12 cellular contexts compared by ENCODE assay signal in the genomic region with DNA sequence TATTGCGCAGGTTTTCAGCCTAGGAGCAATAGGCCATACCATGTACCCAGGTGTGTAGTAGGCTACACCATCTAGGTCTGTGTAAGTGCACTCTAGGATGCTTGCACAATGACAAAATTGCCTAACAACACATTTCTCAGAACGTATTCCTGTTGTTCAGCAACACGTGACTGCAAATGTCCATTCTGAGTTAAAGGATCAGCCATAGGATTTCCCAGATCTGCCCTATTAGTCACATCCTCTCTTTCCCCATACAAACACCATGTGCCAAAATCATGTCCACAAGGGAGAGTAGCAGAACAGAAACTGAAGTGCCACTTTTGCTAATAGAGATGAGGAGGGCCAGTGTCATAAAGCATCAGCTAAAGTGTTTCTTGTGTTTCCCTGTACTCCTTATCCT. TPM values are rescaled to one million over a fixed set of nuclear protein-coding genes. Genes with fewer than 3 reads are reported as not detected.
A peak's percentile ranks its signal among the peaks of the same experiment; 100 is the strongest.
DNase-seq lines count a peak whose midpoint lies in the region; ATAC-seq and TF ChIP-seq lines count a peak whose summit lies in the region.
"Had no signal": no experiment of that assay in that cellular context is flagged by ENCODE, and none has a peak within 500 bp of the region (broad histone marks: within the 10 kb centered on the region; RNA-seq: fewer than 3 reads in every experiment).

No MANE protein-coding gene starts in this region.

- no peak for TF ChIP-seq CTCF in endodermal cell (conservative IDR thresholded peaks at IDR 0.05)

- peaks cover 8% of the 10 kb centered on the region for H3K27me3 Mint-ChIP-seq in endodermal cell (ENCODE audit: insufficient read depth)

- WGBS in endodermal cell (ENCODE audit: insufficient coverage in 1 of 2, insufficient read length in 1 of 2), 2 experiments = 85 to 96% methylated on average over 3 of the region's 3 CpGs

- H3K9ac ChIP-seq in endodermal cell (ENCODE audit: extremely low read depth, low read length, poor library complexity, severe bottlenecking) = no peak overlapping the region

- no peak overlapping the region for H3K4me3 ChIP-seq in endodermal cell (ENCODE audit: low read length)
- H3K4me3 ChIP-seq: BLaER1 treated with 17β-estradiol and CSF1 and Interleukin-3, amounts not matched to agents 10 nM and 100 nM had no signal

- DNase-seq in Right ventricle myocardium inferior (ENCODE audit: missing footprints) = no peak
- DNase-seq in cardiac septum (ENCODE audit: low spot score) = no peak
- peak; percentile 43 for DNase-seq in SK-MEL-5 (ENCODE audit: low read depth, low spot score)
- peak; percentile 44 for DNase-seq in glomerular endothelial cell (ENCODE audit: extremely low read depth, low read depth, low spot score)
- DNase-seq in NOMO-1 treated with dmso at 0.1 percent for 144 hours (lab: John Stamatoyannopoulos, UW; ENCODE audit: unreplicated experiment) = no peak
- no peak for DNase-seq in activated CD8-positive, alpha-beta memory T cell treated with anti-CD3 and anti-CD28 coated beads for 24 hours
- DNase-seq in endodermal cell = no peak
- DNase-seq: activated CD4-positive, CD25-positive, alpha-beta regulatory T cell treated with anti-CD3 and anti-CD28 coated beads, Interleukin-2, amount 50 U/mL, for 72 hours; NCI-H146 had no signal

- H3K27ac Mint-ChIP-seq in endodermal cell = no peak overlapping the region

- intact Hi-C loops in Right ventricle myocardium inferior (cut with DNase I) = no loop called here
- intact Hi-C loops in cardiac septum (cut with DNase I) = no loop called here

- H3K9me3 ChIP-seq in endodermal cell (ENCODE audit: control insufficient read depth, low read length) = no peaks in the 10 kb centered on the region
- H3K9me3 ChIP-seq: BLaER1 treated with 17β-estradiol and CSF1 and Interleukin-3, amounts not matched to agents 10 nM and 100 nM; neutrophil had no signal

- in situ Hi-C loops in SK-MEL-5 (cut with HindIII; ENCODE audit: low pct_unique_long_range_greater_than_20kb, low sequenced_read_pairs) = no loop called here

- H3K36me3 ChIP-seq in endodermal cell (ENCODE audit: control insufficient read depth, insufficient read depth, low read length) = no peaks in the 10 kb centered on the region
- H3K36me3 ChIP-seq: BLaER1 treated with 17β-estradiol and CSF1 and Interleukin-3, amounts not matched to agents 10 nM and 100 nM; neutrophil had no signal

- no peaks in the 10 kb centered on the region for H3K36me3 Mint-ChIP-seq in endodermal cell (ENCODE audit: low read depth)

- no peak overlapping the region for H3K27ac ChIP-seq in endodermal cell (ENCODE audit: low read depth, low read length)
- H3K27ac ChIP-seq: neutrophil had no signal

- ATAC-seq in Right ventricle myocardium inferior (peak; percentile 44), GM19023 (IDR thresholded peaks at IDR 0.05; ENCODE audit: unreplicated experiment) (no peak)

- no peaks in the 10 kb centered on the region for H3K27me3 ChIP-seq in endodermal cell (ENCODE audit: control insufficient read depth, insufficient read depth, low read length, poor library complexity, severe bottlenecking)
- H3K27me3 ChIP-seq: BLaER1 treated with 17β-estradiol and CSF1 and Interleukin-3, amounts not matched to agents 10 nM and 100 nM; neutrophil had no signal

- H3K4me3 Mint-ChIP-seq in endodermal cell = no peak overlapping the region

- no peaks in the 10 kb centered on the region for H3K9me3 Mint-ChIP-seq in endodermal cell

- peaks cover 14% of the 10 kb centered on the region for H3K4me1 Mint-ChIP-seq in endodermal cell

- peaks cover 11% of the 10 kb centered on the region for H3K4me1 ChIP-seq in endodermal cell (ENCODE audit: control insufficient read depth, insufficient read depth, low read length)

RNA-seq across cellular contexts. Expression of a gene that starts 42.6 kb away (rescaled TPM):
- total RNA-seq in Right ventricle myocardium inferior = 2.4 TPM
- total RNA-seq in cardiac septum = 6.7 TPM
- total RNA-seq in SK-MEL-5 (2014; rRNA removed; shearing (Covaris generic)) = not detected in 2 replicates
- polyA plus RNA-seq in SK-MEL-5 (2015; cell fraction: cytosol; rRNA removed) = 0.17 and 0.33 TPM in 2 replicates
- 0.05 TPM in 1 of 2 replicates, not detected in the other for polyA plus RNA-seq in SK-MEL-5 (2015; cell fraction: nucleus; rRNA removed)
- total RNA-seq in glomerular endothelial cell = 0.29 TPM in 1 of 2 replicates, not detected in the other
- total RNA-seq in endodermal cell = 1 to 10 TPM; 3.5 to 5.5 TPM
- polyA plus RNA-seq in endodermal cell (2013, experiment 1 of 2) = 36.4 TPM
- polyA plus RNA-seq in endodermal cell (2013, experiment 2 of 2) = 35.1 TPM

Comparison
In these comparisons a context has a peak if more than half of its experiments do, and no peak if none do; other contexts are left out.
1. DNase-seq: peak in SK-MEL-5 (single experiment) and glomerular endothelial cell (single experiment); none in Right ventricle myocardium inferior (single experiment), cardiac septum (single experiment), NOMO-1 treated with dmso at 0.1 percent for 144 hours (single experiment), activated CD8-positive, alpha-beta memory T cell treated with anti-CD3 and anti-CD28 coated beads for 24 hours (single experiment) and endodermal cell (single experiment).